8 cellular contexts compared by ENCODE assay signal in the genomic region with DNA sequence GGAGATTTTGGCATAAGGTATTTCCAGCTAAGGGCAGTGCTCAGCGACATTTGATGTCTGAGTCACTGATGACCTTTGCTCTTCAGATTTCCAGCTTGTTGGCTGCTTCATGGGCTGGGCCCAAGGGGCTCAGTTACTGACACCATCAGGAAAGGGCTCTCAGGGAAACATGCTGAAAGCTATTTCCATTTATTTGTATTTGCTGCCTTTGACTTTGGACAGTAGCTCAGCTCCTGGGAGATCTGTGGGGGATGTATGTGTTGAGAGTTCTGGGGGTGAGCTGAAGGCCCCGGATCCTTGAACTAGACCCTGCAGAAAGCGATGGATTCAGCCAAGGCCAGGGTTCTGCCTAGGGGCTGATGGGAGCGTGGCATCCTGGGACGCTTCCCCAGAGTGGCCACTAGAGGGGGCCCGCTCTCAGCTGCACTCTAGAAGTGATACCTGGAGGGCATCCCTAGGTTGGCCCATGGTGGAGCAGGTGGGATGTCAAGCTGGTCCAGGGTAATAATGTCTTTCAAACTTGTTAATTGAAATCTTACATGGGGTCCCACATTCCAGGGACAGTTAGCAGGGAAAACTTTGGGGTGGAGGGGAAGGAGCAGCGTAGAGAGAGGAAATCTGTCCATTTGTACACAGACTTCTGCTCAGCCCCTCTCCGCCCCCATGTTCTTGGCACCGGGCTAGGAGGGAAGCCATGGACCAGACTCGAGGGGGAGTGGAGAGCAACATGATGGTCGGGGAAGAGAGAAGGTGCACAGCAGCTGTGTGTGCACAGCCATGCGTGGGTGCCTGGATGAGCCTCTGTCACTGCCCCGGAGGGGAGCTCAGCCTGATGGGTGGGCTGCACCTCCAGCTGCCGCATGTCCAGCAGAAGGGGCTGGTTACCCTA. TPM values are rescaled to one million over a fixed set of nuclear protein-coding genes. Genes with fewer than 3 reads are reported as not detected.
DNase-seq lines count a peak whose midpoint lies in the region; ATAC-seq and TF ChIP-seq lines count a peak whose summit lies in the region.

No MANE protein-coding gene starts in this region.

- no peak overlapping the region for H3K4me3 Mint-ChIP-seq in CD8-positive, alpha-beta T cell
- H3K4me3 Mint-ChIP-seq in MCF 10A (ENCODE audit: unreplicated experiment) = no peak overlapping the region

- no peaks in the 10 kb centered on the region for H3K36me3 ChIP-seq in CD8-positive, alpha-beta T cell (ENCODE audit: insufficient read depth, low read length)

- CTCF ChIA-PET in CD8-positive, alpha-beta T cell (lab: Charles Lee) = interaction anchor here (0.6 to 2.6 kb wide), 13 partner anchors 9 to 439 kb away, joined by 3 to 20 read pairs (median 3); no protein-coding TSS in a partner anchor
- CTCF ChIA-PET in MCF 10A (lab: Yijun Ruan, JAX) = interaction anchor here (0.6 to 3.0 kb wide), 27 partner anchors 9 to 851 kb away, joined by 3 to 26 read pairs (median 3); a partner anchor contains a TSS

- peaks cover 8% of the 10 kb centered on the region for H3K9me3 Mint-ChIP-seq in CD8-positive, alpha-beta T cell
- H3K9me3 Mint-ChIP-seq in MCF 10A (ENCODE audit: unreplicated experiment) = peaks cover 10% of the 10 kb centered on the region

- H3K9me3 ChIP-seq in CD8-positive, alpha-beta T cell (ENCODE audit: low read length) = no peaks in the 10 kb centered on the region

- DNase-seq in CD8-positive, alpha-beta T cell = peak; percentile 10 to 63 (median 39)
- DNase-seq in HK-2 (ENCODE audit: unreplicated experiment) (peak; percentile 68), T-helper 2 cell (peak in 3 of 5 experiments; percentile 34 to 39 (median 37)), MCF 10A (ENCODE audit: unreplicated experiment) (peak; percentile 49), kidney tubule cell (ENCODE audit: low spot score) (peak; percentile 51), NCI-H226 (no peak)
- peak in 2 of 3 donors; percentile 13 to 20 for DNase-seq in stimulated activated CD4-positive, alpha-beta T cell treated with anti-CD3 and anti-CD28 coated beads, TNF-alpha, amount 100 ng/mL, for 48 hours (ENCODE audit: low read depth in 3 of 3)

- H3K4me3 ChIP-seq in CD8-positive, alpha-beta T cell (ENCODE audit: low read depth, low read length) = no peak overlapping the region

- no TSS peak for BruUV-seq in MCF 10A (replicated peaks; lab: Mats Ljungman, UMichigan)

- H3K27ac ChIP-seq in CD8-positive, alpha-beta T cell (ENCODE audit: low read depth, low read length) = no peak overlapping the region

- H3K27me3 ChIP-seq in CD8-positive, alpha-beta T cell (ENCODE audit: insufficient read depth, low read length) = no peaks in the 10 kb centered on the region

- TF ChIP-seq CTCF in CD8-positive, alpha-beta T cell (IDR thresholded peaks at IDR 0.05) = peak; percentile 77
- TF ChIP-seq CTCF in MCF 10A (IDR thresholded peaks at IDR 0.05; ENCODE audit: unreplicated experiment) = peak; percentile 82

- intact Hi-C loops in CD8-positive, alpha-beta T cell (cut with DNase I, micrococcal nuclease) = no loop called here
- intact Hi-C loops in MCF 10A (cut with micrococcal nuclease) = loop anchor here (10.0 kb wide), 2 partner anchors 123 to 213 kb away; no protein-coding TSS in a partner anchor

- H3K27me3 Mint-ChIP-seq in CD8-positive, alpha-beta T cell (ENCODE audit: low read depth) = peaks cover 26% of the 10 kb centered on the region
- no peaks in the 10 kb centered on the region for H3K27me3 Mint-ChIP-seq in MCF 10A (ENCODE audit: insufficient read depth, unreplicated experiment)

- no peaks in the 10 kb centered on the region for H3K4me1 ChIP-seq in CD8-positive, alpha-beta T cell (ENCODE audit: insufficient read depth, low read length)

- peak; percentile 61 for ATAC-seq in CD8-positive, alpha-beta T cell
- ATAC-seq in GM19372 (IDR thresholded peaks at IDR 0.05; ENCODE audit: low read depth, unreplicated experiment) = peak; percentile 77

- POLR2A ChIA-PET in CD8-positive, alpha-beta T cell (lab: Charles Lee) = no interaction called here
- POLR2A ChIA-PET in MCF 10A (lab: Yijun Ruan, JAX) = interaction anchor here (0.6 to 0.8 kb wide), 4 partner anchors 17 to 1105 kb away, joined by 3 to 5 read pairs (median 3); no protein-coding TSS in a partner anchor

- H3K27ac Mint-ChIP-seq in CD8-positive, alpha-beta T cell = no peak overlapping the region
- H3K27ac Mint-ChIP-seq in MCF 10A (ENCODE audit: low read depth, unreplicated experiment) = no peak overlapping the region

- H3K4me1 Mint-ChIP-seq in CD8-positive, alpha-beta T cell (ENCODE audit: low read depth) = no peaks in the 10 kb centered on the region
- H3K4me1 Mint-ChIP-seq in MCF 10A (ENCODE audit: insufficient read depth, unreplicated experiment) = peaks cover 32% of the 10 kb centered on the region

- no peaks in the 10 kb centered on the region for H3K36me3 Mint-ChIP-seq in CD8-positive, alpha-beta T cell
- H3K36me3 Mint-ChIP-seq in MCF 10A (ENCODE audit: insufficient read depth, unreplicated experiment) = peaks cover 72% of the 10 kb centered on the region

RNA-seq across cellular contexts. Expression of a gene that starts 3.0 kb away (rescaled TPM):
- total RNA-seq in CD8-positive, alpha-beta T cell = not detected
- 0.16 TPM in 1 of 2 replicates, not detected in the other for total RNA-seq in MCF 10A (2022)
